1 cellular context compared by ENCODE assay signal in genomic region chr2:119490653-119491195, GRCh38.
TF ChIP-seq lines count a peak whose summit lies in the region.

No MANE protein-coding gene starts in this region.

TF ChIP-seq in K562, 482 proteins besides CTCF, POLR2A, EP300 and RAD21:
- TF ChIP-seq CEBPG (CRISPR knock-in tag; IDR thresholded peaks at IDR 0.05) (no peak), CEBPG (tag; conservative IDR thresholded peaks at IDR 0.05 in 1 of 2, IDR thresholded peaks at IDR 0.05 in 1 of 2) (peak; percentile 16 to 74; a peak in 2 of 4 replicates), CEBPB (tag; IDR thresholded peaks at IDR 0.05) (peak; percentile 38; the same call in 1 of the 2 replicates), ATF3 (IDR thresholded peaks at IDR 0.05) (peak; percentile 64; the same call in 1 of the 2 replicates), ATF3 (CRISPR knock-in tag; conservative IDR thresholded peaks at IDR 0.05) (no peak), ZNF586 (CRISPR knock-in tag; conservative IDR thresholded peaks at IDR 0.05) (no peak), FOS (IDR thresholded peaks at IDR 0.05; ENCODE audit: extremely low read depth, insufficient read length) (no peak)
